32 cellular contexts compared by ENCODE assay signal in the genomic region with DNA sequence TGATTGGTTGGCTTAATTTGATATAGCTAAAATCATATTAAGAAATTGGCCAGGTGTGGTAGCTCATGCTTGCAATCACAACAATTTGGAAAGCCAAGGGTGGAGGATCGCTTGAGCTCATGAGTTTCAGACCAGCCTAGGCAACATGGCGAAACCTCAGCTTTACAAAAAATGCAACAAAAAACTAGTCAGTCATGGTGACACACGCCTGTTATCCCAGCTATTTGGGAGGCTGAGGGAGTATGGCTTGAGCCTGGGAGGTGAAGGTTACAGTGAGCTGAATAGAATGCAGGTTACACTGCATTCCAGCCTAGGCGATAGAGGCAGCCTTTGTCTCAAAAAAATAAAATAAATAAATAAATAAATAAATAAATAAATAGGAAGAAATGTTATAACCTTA.
DNase-seq lines count a peak whose midpoint lies in the region; ATAC-seq, FAIRE-seq and TF ChIP-seq lines count a peak whose summit lies in the region.
"Had no signal": no experiment of that assay in that cellular context is flagged by ENCODE, and none has a peak within 500 bp of the region (broad histone marks: within the 10 kb centered on the region; RNA-seq: fewer than 3 reads in every experiment).

No MANE protein-coding gene starts in this region.

- H3K36me3 ChIP-seq in mesendoderm (ENCODE audit: control insufficient read depth, insufficient read depth, low read length) (no peaks in the 10 kb centered on the region), trophoblast cell (ENCODE audit: control insufficient read depth in 1 of 2, insufficient read depth in 2 of 2, low read length in 2 of 2) (no peaks in the 10 kb centered on the region)
- H3K36me3 ChIP-seq: BE2C; BLaER1; BLaER1 treated with 17β-estradiol and CSF1 and Interleukin-3, amounts not matched to agents 10 nM and 100 nM had no signal

- H3K4me2 ChIP-seq in A549 (no peak overlapping the region), mesendoderm (ENCODE audit: low read length) (no peak overlapping the region), trophoblast cell (ENCODE audit: low read length) (no peak overlapping the region)
- H3K4me2 ChIP-seq: BLaER1; BLaER1 treated with 17β-estradiol and CSF1 and Interleukin-3, amounts not matched to agents 10 nM and 100 nM had no signal

- H3K79me1 ChIP-seq in mesendoderm (ENCODE audit: low read length) (no peaks in the 10 kb centered on the region), trophoblast cell (ENCODE audit: low read length) (no peaks in the 10 kb centered on the region)

- H2AK5ac ChIP-seq in mesendoderm (ENCODE audit: low read length) (no peak overlapping the region), trophoblast cell (ENCODE audit: low read length) (no peak overlapping the region)

- POLR2A ChIA-PET in A549 (lab: Yijun Ruan, JAX), result no interaction called here

- H2BK120ac ChIP-seq in mesendoderm (ENCODE audit: low read depth, low read length), result no peak overlapping the region
- H2BK120ac ChIP-seq in trophoblast cell (ENCODE audit: insufficient read depth, low read length, poor library complexity), result no peak overlapping the region

- TF ChIP-seq RAD21 in A549 (conservative IDR thresholded peaks at IDR 0.05 in 1 of 2, IDR thresholded peaks at IDR 0.05 in 1 of 2), result no peak

- no peaks in the 10 kb centered on the region for H3K27me3 ChIP-seq in mesendoderm (ENCODE audit: insufficient read depth, low read length, poor library complexity)
- no peaks in the 10 kb centered on the region for H3K27me3 ChIP-seq in trophoblast cell (ENCODE audit: insufficient read depth, low read length)
- H3K27me3 ChIP-seq: BE2C; BLaER1; BLaER1 treated with 17β-estradiol and CSF1 and Interleukin-3, amounts not matched to agents 10 nM and 100 nM had no signal

- H4K12ac ChIP-seq in trophoblast cell (ENCODE audit: low read depth, low read length), result no peak overlapping the region

- H3K4ac ChIP-seq in mesendoderm (ENCODE audit: low read depth, low read length) (no peak overlapping the region), trophoblast cell (ENCODE audit: low read depth, low read length) (no peak overlapping the region)

- no peak overlapping the region for H3K27ac ChIP-seq in A549
- no peak overlapping the region for H3K27ac ChIP-seq in mesendoderm (ENCODE audit: low read depth, low read length)
- H3K27ac ChIP-seq in trophoblast cell (ENCODE audit: low read depth, low read length), result no peak overlapping the region
- H3K27ac ChIP-seq: 22Rv1; BLaER1; BLaER1 treated with 17β-estradiol and CSF1 and Interleukin-3, amounts not matched to agents 10 nM and 100 nM; C4-2B had no signal

- H3K9me3 ChIP-seq in A549 (no peaks in the 10 kb centered on the region), trophoblast cell (ENCODE audit: insufficient read depth, low read depth, low read length) (no peaks in the 10 kb centered on the region)
- H3K9me3 ChIP-seq: BE2C; BLaER1; BLaER1 treated with 17β-estradiol and CSF1 and Interleukin-3, amounts not matched to agents 10 nM and 100 nM; Caco-2 had no signal

- no peak overlapping the region for H3K56ac ChIP-seq in mesendoderm (ENCODE audit: low read length)

- no peak overlapping the region for H3K4me3 ChIP-seq in A549
- no peak overlapping the region for H3K4me3 ChIP-seq in mesendoderm (ENCODE audit: low read length)
- H3K4me3 ChIP-seq in trophoblast cell (ENCODE audit: low read depth, low read length), result no peak overlapping the region
- H3K4me3 ChIP-seq: BLaER1; BLaER1 treated with 17β-estradiol and CSF1 and Interleukin-3, amounts not matched to agents 10 nM and 100 nM had no signal

- no peak overlapping the region for H2BK15ac ChIP-seq in mesendoderm (replicated peaks; ENCODE audit: low read depth)

- TF ChIP-seq POLR2A in A549 (IDR thresholded peaks at IDR 0.05; ENCODE audit: low read length), result no peak

- H3K4me1 ChIP-seq in A549, result no peaks in the 10 kb centered on the region
- no peaks in the 10 kb centered on the region for H3K4me1 ChIP-seq in mesendoderm (ENCODE audit: control insufficient read depth, low read depth, low read length)
- no peaks in the 10 kb centered on the region for H3K4me1 ChIP-seq in trophoblast cell (ENCODE audit: control insufficient read depth in 1 of 2, insufficient read depth in 2 of 2, low read length in 2 of 2)
- H3K4me1 ChIP-seq: BLaER1, Caco-2 had no signal

- no peak overlapping the region for H3K9ac ChIP-seq in mesendoderm (ENCODE audit: low read length)
- H3K9ac ChIP-seq in trophoblast cell (ENCODE audit: low read length), result no peak overlapping the region
- H3K9ac ChIP-seq: BLaER1; BLaER1 treated with 17β-estradiol and CSF1 and Interleukin-3, amounts not matched to agents 10 nM and 100 nM had no signal

- no peak overlapping the region for H4K8ac ChIP-seq in mesendoderm (ENCODE audit: low read depth, low read length)
- H4K8ac ChIP-seq in trophoblast cell (ENCODE audit: low read depth, low read length), result no peak overlapping the region

- H2BK12ac ChIP-seq in trophoblast cell (ENCODE audit: low read length), result no peak overlapping the region

- H3K14ac ChIP-seq in trophoblast cell (ENCODE audit: low read length), result no peak overlapping the region

- DNase-seq in A549 (ENCODE audit: low read depth in 1 of 2, low spot score in 1 of 2) (no peak), mesendoderm (peak; percentile 12), trophoblast cell (peak; percentile 72 to 88), NCI-H748 (lab: John Stamatoyannopoulos, UW; ENCODE audit: unreplicated experiment) (no peak), NOMO-1 treated with dmso at 0.1 percent for 144 hours (lab: John Stamatoyannopoulos, UW; ENCODE audit: unreplicated experiment) (no peak)
- DNase-seq in central memory CD4-positive, alpha-beta T cell, result no peak
- DNase-seq: 8988T; ACHN; AML-193; BE2C; C1 segment of cervical spinal cord; Caco-2; Calu3; CD4-positive, alpha-beta memory T cell; CD4-positive, alpha-beta T cell; CD4-positive, CD25-positive, alpha-beta regulatory T cell; CD8-positive, alpha-beta memory T cell; CD8-positive, alpha-beta T cell; COR-L47; DMS 273 treated with DMSO at 0.1 percent for 48 hours; DMS153; DMS53; DMS79; DMS79 treated with DMSO at 0.1 percent for 48 hours; DND-41; EL had no signal

- WGBS in A549 (ENCODE audit: missing lambda C conversion rate), result 7% methylated on average over 4 of the region's 4 CpGs
- WGBS in mesendoderm (ENCODE audit: extremely low coverage, insufficient coverage, low lambda C conversion rate), result no CpG with 5 or more reads among the region's 4 CpGs
- WGBS in trophoblast cell (ENCODE audit: extremely low coverage, insufficient coverage, insufficient read length), result no CpG with 5 or more reads among the region's 4 CpGs

- no peak overlapping the region for H3K18ac ChIP-seq in mesendoderm (ENCODE audit: low read length)
- no peak overlapping the region for H3K18ac ChIP-seq in trophoblast cell (ENCODE audit: low read length)

- H2BK5ac ChIP-seq in mesendoderm (ENCODE audit: low read length) (no peak overlapping the region), trophoblast cell (ENCODE audit: low read depth, low read length, poor library complexity) (no peak overlapping the region)

- H3K23ac ChIP-seq in mesendoderm (ENCODE audit: low read length) (no peak overlapping the region), trophoblast cell (ENCODE audit: low read length) (no peak overlapping the region)

- no peak for FAIRE-seq in A549 (lab: Jason Lieb, UNC)
- FAIRE-seq: A204.1, D721Med had no signal

- no peak for TF ChIP-seq EP300 in A549 (IDR thresholded peaks at IDR 0.05)

- no peak overlapping the region for H4K5ac ChIP-seq in mesendoderm (ENCODE audit: low read length)

- CTCF ChIA-PET in A549 (lab: Yijun Ruan, JAX), result no interaction called here

- no peak overlapping the region for H4K91ac ChIP-seq in trophoblast cell (ENCODE audit: low read depth, low read length)

- no peak for TF ChIP-seq CTCF in A549 (IDR thresholded peaks at IDR 0.05)

- no peak overlapping the region for H2AFZ ChIP-seq in trophoblast cell (ENCODE audit: insufficient read depth, low read length, poor library complexity)

- ATAC-seq in A549, result no peak
- ATAC-seq: CD8-positive, alpha-beta T cell had no signal

- H3K79me2 ChIP-seq in mesendoderm (ENCODE audit: control insufficient read depth, insufficient read depth, low read length) (no peaks in the 10 kb centered on the region), trophoblast cell (ENCODE audit: control insufficient read depth, insufficient read depth, low read length, poor library complexity) (no peaks in the 10 kb centered on the region)

TF ChIP-seq in A549, 52 proteins besides CTCF, POLR2A, EP300 and RAD21:
- TF ChIP-seq SMC3 (IDR thresholded peaks at IDR 0.05), result no peak
- TF ChIP-seq RCOR1 (IDR thresholded peaks at IDR 0.05; ENCODE audit: low read depth, low read length), result no peak
- no peak for TF ChIP-seq BHLHE40 (IDR thresholded peaks at IDR 0.05; ENCODE audit: low read depth, low read length)
- TF ChIP-seq ZC3H11A (IDR thresholded peaks at IDR 0.05), result peak; percentile 19; the same call in 1 of the 2 replicates
TF ChIP-seq in A549: peak in this region for 1.

Comparison
In these comparisons a context has a peak if more than half of its experiments do, and no peak if none do; other contexts are left out.
1. DNase-seq: peak in mesendoderm (single experiment) and trophoblast cell (2 of 2); none in A549 (0 of 2), NCI-H748 (single experiment), NOMO-1 treated with dmso at 0.1 percent for 144 hours (single experiment) and central memory CD4-positive, alpha-beta T cell (single experiment).